21 cellular contexts compared by ENCODE assay signal in the genomic region with DNA sequence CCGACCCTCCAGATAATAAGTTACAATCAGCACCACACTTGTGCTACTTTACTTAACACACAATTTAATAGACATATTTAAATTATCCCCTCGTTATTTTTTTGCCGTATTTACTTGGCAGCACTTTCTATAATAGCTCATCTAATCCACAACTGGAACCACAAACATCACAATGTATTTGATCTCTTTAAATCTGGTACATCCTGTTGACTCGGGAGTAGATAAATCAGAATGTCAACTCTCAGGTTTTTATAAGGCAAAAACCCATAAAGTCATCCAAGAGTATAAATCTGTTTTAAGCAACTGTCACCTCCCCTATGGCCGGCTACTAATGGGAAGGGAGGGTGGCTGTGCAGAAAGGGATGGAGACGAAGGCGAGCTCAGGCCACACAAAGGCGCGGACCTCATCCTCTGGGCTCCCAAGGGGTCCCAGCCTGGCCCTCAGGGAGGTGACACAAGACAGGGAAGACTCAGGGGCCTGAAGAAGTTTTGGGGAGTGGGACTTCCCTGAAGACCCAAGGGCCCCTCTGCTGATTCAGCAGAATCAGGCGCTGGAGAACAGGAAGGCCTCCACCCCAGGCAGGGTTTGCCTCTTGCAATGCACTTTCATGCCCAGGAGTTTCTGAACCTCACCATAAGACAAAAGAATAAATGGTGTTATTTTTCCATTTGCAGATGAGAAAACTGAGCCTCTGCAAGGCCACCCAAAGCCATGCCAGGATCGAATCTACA.
"Had no signal": no experiment of that assay in that cellular context is flagged by ENCODE, and none has a peak within 500 bp of the region (broad histone marks: within the 10 kb centered on the region; RNA-seq: fewer than 3 reads in every experiment).

No MANE protein-coding gene starts in this region.

- H3K9me3 ChIP-seq: pancreas, thyroid gland had no signal

- H3K4me3 ChIP-seq: body of pancreas, cardiac muscle cell, hepatocyte, left ventricle myocardium inferior, pancreas, skin epidermis, thyroid gland had no signal

- H3K36me3 ChIP-seq: cardiac muscle cell, pancreas, thyroid gland had no signal

- H3K36me3 Mint-ChIP-seq: immature natural killer cell, natural killer cell had no signal

- H3K79me2 ChIP-seq: hepatocyte had no signal

- H3K27ac Mint-ChIP-seq: activated CD4-positive, alpha-beta T cell treated with anti-CD3 and anti-CD28 coated beads, Interleukin-2, amount 10 ng/mL, durations not matched to agents 24 days and 14 days; activated CD8-positive, alpha-beta T cell treated with anti-CD3 and anti-CD28 coated beads, Interleukin-2, amount 10 ng/mL, durations not matched to agents 7 days and 5 days; activated T-helper 1 cell treated with anti-CD3 and anti-CD28 coated beads, Interleukin-12 subunit alpha, Interleukin-12 subunit beta, Interleukin-2, Interleukin-4 antibody, amounts not matched to agents 30 ng/mL and 10 ng/mL and 1 ng/mL, durations not matched to agents 14 hours and 24 hours and 36 hours; immature natural killer cell; natural killer cell; stimulated activated naive CD8-positive, alpha-beta T cell treated with anti-CD3 and anti-CD28 coated beads, Interleukin-15, Interleukin-2, amounts not matched to agents 100 ng/mL and 50 ng/mL, for 24 hours had no signal

- H3K27me3 ChIP-seq: body of pancreas, cardiac muscle cell, hepatocyte, pancreas, thyroid gland had no signal

- ATAC-seq: activated CD4-positive, CD25-positive, alpha-beta regulatory T cell treated with anti-CD3 and anti-CD28 coated beads, Interleukin-2, amount 50 U/mL, for 24 hours; activated CD8-positive, alpha-beta T cell treated with anti-CD3 and anti-CD28 coated beads, Interleukin-2, amount 10 ng/mL, durations not matched to agents 7 days and 5 days; body of pancreas; natural killer cell had no signal

- H3K4me1 ChIP-seq: body of pancreas, pancreas, thyroid gland had no signal

- H3K4me3 Mint-ChIP-seq: activated CD4-positive, alpha-beta T cell treated with anti-CD3 and anti-CD28 coated beads, Interleukin-2, amount 10 ng/mL, durations not matched to agents 24 days and 14 days; activated CD8-positive, alpha-beta T cell treated with anti-CD3 and anti-CD28 coated beads, Interleukin-2, amount 10 ng/mL, durations not matched to agents 7 days and 5 days; activated T-helper 1 cell treated with anti-CD3 and anti-CD28 coated beads, Interleukin-12 subunit alpha, Interleukin-12 subunit beta, Interleukin-2, Interleukin-4 antibody, amounts not matched to agents 30 ng/mL and 10 ng/mL and 1 ng/mL, durations not matched to agents 14 hours and 24 hours and 36 hours; immature natural killer cell; natural killer cell; stimulated activated naive CD8-positive, alpha-beta T cell treated with anti-CD3 and anti-CD28 coated beads, Interleukin-15, Interleukin-2, amounts not matched to agents 100 ng/mL and 50 ng/mL, for 24 hours had no signal

- H3K4me1 Mint-ChIP-seq: activated CD4-positive, alpha-beta T cell treated with anti-CD3 and anti-CD28 coated beads, Interleukin-2, amount 10 ng/mL, durations not matched to agents 24 days and 14 days; immature natural killer cell; natural killer cell had no signal

- H3K9me3 Mint-ChIP-seq: natural killer cell; stimulated activated naive CD8-positive, alpha-beta T cell treated with anti-CD3 and anti-CD28 coated beads, Interleukin-15, Interleukin-2, amounts not matched to agents 100 ng/mL and 50 ng/mL, for 24 hours had no signal

- DNase-seq: activated CD4-positive, alpha-beta T cell treated with anti-CD3 and anti-CD28 coated beads, Interleukin-2, amount 10 ng/mL, durations not matched to agents 24 days and 14 days; activated CD8-positive, alpha-beta T cell treated with anti-CD3 and anti-CD28 coated beads, Interleukin-2, amount 10 ng/mL, durations not matched to agents 7 days and 5 days; activated gamma-delta T cell; activated naive CD4-positive, alpha-beta T cell treated with anti-CD3 and anti-CD28 coated beads, Interleukin-2, amount 50 U/mL, for 16 hours; foreskin melanocyte; immature natural killer cell; kidney glomerular epithelial cell; midbrain; natural killer cell; pancreas; stimulated activated CD4-positive, alpha-beta T cell treated with anti-CD3 and anti-CD28 coated beads, Interleukin-1b, Interleukin-23, amount 100 ng/mL, for 48 hours; substantia nigra had no signal

- H3K27ac ChIP-seq: body of pancreas, cardiac muscle cell, hepatocyte, left ventricle myocardium inferior, pancreas, skin epidermis, thyroid gland had no signal

- H3K4me2 ChIP-seq: hepatocyte had no signal

- H3K27me3 Mint-ChIP-seq: activated CD4-positive, alpha-beta T cell treated with anti-CD3 and anti-CD28 coated beads, Interleukin-2, amount 10 ng/mL, durations not matched to agents 24 days and 14 days; stimulated activated naive CD8-positive, alpha-beta T cell treated with anti-CD3 and anti-CD28 coated beads, Interleukin-15, Interleukin-2, amounts not matched to agents 100 ng/mL and 50 ng/mL, for 24 hours had no signal

- H2AFZ ChIP-seq: hepatocyte had no signal
